In the genomic region with DNA sequence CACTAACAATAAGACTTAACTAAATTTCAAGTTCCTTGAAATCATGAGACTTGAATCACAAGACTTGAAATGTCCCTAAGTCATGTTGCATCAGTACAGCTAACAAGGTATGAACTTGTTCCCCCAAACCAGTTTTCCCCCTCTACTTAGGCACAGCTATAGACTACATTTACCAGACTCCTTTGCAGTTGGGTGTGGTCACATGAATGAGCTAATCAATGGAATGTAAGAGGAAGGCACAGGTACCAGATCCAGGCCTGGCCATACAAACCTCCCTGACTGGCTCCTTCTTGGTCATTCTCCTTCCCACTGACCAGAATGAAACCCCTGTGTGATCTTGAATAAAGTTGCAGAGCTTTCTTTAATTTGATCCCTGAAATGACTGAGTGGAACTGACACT, we compare ENCODE assay signal across 2 cellular contexts.
TF ChIP-seq lines count a peak whose summit lies in the region.

No MANE protein-coding gene starts in this region.

TF ChIP-seq in HCT116, 20 proteins besides CTCF, POLR2A, EP300 and RAD21 (continued from another document):
- TF ChIP-seq, protein P1, sequence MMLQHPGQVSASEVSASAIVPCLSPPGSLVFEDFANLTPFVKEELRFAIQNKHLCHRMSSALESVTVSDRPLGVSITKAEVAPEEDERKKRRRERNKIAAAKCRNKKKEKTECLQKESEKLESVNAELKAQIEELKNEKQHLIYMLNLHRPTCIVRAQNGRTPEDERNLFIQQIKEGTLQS (IDR thresholded peaks at IDR 0.05), result no peak

TF ChIP-seq in WTC11, 78 proteins besides CTCF, POLR2A, EP300 and RAD21 (continued from another document):
- no peak for TF ChIP-seq RELA (CRISPR knock-in tag; IDR thresholded peaks at IDR 0.05; ENCODE audit: borderline replicate concordance)
- TF ChIP-seq ZNF423 (CRISPR knock-in tag; IDR thresholded peaks at IDR 0.05), result no peak
- TF ChIP-seq IRF2 (CRISPR knock-in tag; IDR thresholded peaks at IDR 0.05; ENCODE audit: borderline replicate concordance, low read depth), result no peak
- no peak for TF ChIP-seq ZNF396 (CRISPR knock-in tag; IDR thresholded peaks at IDR 0.05; ENCODE audit: borderline replicate concordance)
- 0 out of 2 replicates have a peak, but pooled peaks have one; percentile 27 for TF ChIP-seq SP1 (CRISPR knock-in tag; conservative IDR thresholded peaks at IDR 0.05)
- no peak for TF ChIP-seq CBFB (CRISPR knock-in tag; IDR thresholded peaks at IDR 0.05; ENCODE audit: low read depth)
- no peak for TF ChIP-seq ETV6 (CRISPR knock-in tag; IDR thresholded peaks at IDR 0.05)
- TF ChIP-seq, protein P2, sequence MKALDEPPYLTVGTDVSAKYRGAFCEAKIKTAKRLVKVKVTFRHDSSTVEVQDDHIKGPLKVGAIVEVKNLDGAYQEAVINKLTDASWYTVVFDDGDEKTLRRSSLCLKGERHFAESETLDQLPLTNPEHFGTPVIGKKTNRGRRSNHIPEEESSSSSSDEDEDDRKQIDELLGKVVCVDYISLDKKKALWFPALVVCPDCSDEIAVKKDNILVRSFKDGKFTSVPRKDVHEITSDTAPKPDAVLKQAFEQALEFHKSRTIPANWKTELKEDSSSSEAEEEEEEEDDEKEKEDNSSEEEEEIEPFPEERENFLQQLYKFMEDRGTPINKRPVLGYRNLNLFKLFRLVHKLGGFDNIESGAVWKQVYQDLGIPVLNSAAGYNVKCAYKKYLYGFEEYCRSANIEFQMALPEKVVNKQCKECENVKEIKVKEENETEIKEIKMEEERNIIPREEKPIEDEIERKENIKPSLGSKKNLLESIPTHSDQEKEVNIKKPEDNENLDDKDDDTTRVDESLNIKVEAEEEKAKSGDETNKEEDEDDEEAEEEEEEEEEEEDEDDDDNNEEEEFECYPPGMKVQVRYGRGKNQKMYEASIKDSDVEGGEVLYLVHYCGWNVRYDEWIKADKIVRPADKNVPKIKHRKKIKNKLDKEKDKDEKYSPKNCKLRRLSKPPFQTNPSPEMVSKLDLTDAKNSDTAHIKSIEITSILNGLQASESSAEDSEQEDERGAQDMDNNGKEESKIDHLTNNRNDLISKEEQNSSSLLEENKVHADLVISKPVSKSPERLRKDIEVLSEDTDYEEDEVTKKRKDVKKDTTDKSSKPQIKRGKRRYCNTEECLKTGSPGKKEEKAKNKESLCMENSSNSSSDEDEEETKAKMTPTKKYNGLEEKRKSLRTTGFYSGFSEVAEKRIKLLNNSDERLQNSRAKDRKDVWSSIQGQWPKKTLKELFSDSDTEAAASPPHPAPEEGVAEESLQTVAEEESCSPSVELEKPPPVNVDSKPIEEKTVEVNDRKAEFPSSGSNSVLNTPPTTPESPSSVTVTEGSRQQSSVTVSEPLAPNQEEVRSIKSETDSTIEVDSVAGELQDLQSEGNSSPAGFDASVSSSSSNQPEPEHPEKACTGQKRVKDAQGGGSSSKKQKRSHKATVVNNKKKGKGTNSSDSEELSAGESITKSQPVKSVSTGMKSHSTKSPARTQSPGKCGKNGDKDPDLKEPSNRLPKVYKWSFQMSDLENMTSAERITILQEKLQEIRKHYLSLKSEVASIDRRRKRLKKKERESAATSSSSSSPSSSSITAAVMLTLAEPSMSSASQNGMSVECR (CRISPR knock-in tag; IDR thresholded peaks at IDR 0.05; ENCODE audit: borderline replicate concordance), result no peak
- TF ChIP-seq, protein P3, sequence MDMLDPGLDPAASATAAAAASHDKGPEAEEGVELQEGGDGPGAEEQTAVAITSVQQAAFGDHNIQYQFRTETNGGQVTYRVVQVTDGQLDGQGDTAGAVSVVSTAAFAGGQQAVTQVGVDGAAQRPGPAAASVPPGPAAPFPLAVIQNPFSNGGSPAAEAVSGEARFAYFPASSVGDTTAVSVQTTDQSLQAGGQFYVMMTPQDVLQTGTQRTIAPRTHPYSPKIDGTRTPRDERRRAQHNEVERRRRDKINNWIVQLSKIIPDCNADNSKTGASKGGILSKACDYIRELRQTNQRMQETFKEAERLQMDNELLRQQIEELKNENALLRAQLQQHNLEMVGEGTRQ (CRISPR knock-in tag; IDR thresholded peaks at IDR 0.05), result peak; percentile 76
- TF ChIP-seq ESRRA (CRISPR knock-in tag; IDR thresholded peaks at IDR 0.05; ENCODE audit: borderline replicate concordance), result no peak
- TF ChIP-seq, protein P4, sequence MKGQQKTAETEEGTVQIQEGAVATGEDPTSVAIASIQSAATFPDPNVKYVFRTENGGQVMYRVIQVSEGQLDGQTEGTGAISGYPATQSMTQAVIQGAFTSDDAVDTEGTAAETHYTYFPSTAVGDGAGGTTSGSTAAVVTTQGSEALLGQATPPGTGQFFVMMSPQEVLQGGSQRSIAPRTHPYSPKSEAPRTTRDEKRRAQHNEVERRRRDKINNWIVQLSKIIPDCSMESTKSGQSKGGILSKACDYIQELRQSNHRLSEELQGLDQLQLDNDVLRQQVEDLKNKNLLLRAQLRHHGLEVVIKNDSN (CRISPR knock-in tag; IDR thresholded peaks at IDR 0.05), result peak; percentile 74
- TF ChIP-seq, protein P5, sequence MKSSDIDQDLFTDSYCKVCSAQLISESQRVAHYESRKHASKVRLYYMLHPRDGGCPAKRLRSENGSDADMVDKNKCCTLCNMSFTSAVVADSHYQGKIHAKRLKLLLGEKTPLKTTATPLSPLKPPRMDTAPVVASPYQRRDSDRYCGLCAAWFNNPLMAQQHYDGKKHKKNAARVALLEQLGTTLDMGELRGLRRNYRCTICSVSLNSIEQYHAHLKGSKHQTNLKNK (CRISPR knock-in tag; IDR thresholded peaks at IDR 0.05), result no peak
